In genomic region chr1:228905579-228905978, GRCh38 we compare ENCODE assay signal across 20 cellular contexts.
"Had no signal": no experiment of that assay in that cellular context is flagged by ENCODE, and none has a peak within 500 bp of the region (broad histone marks: within the 10 kb centered on the region; RNA-seq: fewer than 3 reads in every experiment).

No MANE protein-coding gene starts in this region.

- H3K36me3 ChIP-seq: ascending aorta had no signal

- DNase-seq: activated CD4-positive, alpha-beta T cell treated with anti-CD3 and anti-CD28 coated beads for 36 hours; activated CD4-positive, alpha-beta T cell treated with anti-CD3 and anti-CD28 coated beads, Interleukin-2, amount 50 U/mL, for 1 hour; activated CD4-positive, CD25-positive, alpha-beta regulatory T cell; activated CD8-positive, alpha-beta T cell treated with anti-CD3 and anti-CD28 coated beads for 36 hours; activated effector memory CD4-positive, alpha-beta T cell treated with Interleukin-2 at 50 U/mL for 16 hours; activated naive CD4-positive, alpha-beta T cell; activated T-cell treated with anti-CD3 and anti-CD28 coated beads, Interleukin-2, amount 50 U/mL, for 24 hours; amniotic stem cell; body of pancreas; NCI-H1105; NCI-H1436; NCI-H1694 treated with DMSO at 0.1 percent for 48 hours; NCI-H2029 treated with DMSO at 0.1 percent for 48 hours; NCI-H345; NCI-H510A; NCI-H82; SK-N-SH; T-helper 1 cell had no signal

- H3K9me3 ChIP-seq: body of pancreas had no signal

- H3K27me3 ChIP-seq: ascending aorta, body of pancreas had no signal

- H3K27ac ChIP-seq: ascending aorta, body of pancreas, VCaP had no signal

- H3K4me3 ChIP-seq: ascending aorta, body of pancreas had no signal

- H3K9ac ChIP-seq: SK-N-SH had no signal
